Comparison of ENCODE assay signal across 13 cellular contexts in the genomic region with DNA sequence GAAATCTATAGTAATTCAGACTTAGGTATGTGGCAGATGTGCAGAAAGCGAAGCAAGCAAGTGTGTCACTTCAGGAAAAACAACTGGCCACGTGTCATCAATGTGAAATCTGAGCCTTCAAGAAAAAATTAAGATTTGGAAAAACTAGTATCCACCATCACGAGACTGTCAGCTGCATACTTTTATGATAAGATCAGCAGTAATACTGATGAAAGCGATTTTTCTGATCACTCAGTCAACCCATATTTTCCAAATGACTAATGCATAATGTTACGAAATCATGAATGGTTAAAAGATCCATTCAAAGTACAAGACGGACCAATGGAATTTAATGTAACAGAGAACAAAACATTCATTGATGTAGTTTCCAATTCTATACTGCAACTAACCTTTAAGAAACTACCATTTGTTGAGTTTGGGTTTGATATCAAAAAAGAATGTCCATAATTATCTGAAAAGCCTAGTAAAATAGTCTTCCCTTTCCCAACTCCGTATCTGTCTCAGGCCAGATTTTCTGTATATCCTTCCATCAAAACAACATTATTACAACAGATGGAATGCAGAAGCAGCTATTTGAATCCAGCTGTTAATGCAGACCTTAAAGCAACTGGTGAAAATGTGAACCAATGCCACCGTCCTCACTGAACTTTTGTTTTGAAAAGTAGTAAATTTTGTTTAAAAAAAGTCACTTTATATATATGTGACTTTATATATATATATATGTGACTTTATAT. TPM values are rescaled to one million over a fixed set of nuclear protein-coding genes. Genes with fewer than 3 reads are reported as not detected.
DNase-seq lines count a peak whose midpoint lies in the region; ATAC-seq and FAIRE-seq lines count a peak whose summit lies in the region.
"Had no signal": no experiment of that assay in that cellular context is flagged by ENCODE, and none has a peak within 500 bp of the region (broad histone marks: within the 10 kb centered on the region; RNA-seq: fewer than 3 reads in every experiment).

No MANE protein-coding gene starts in this region.

- peak; percentile 79 for FAIRE-seq in endometrium (lab: Jason Lieb, UNC)

- no peak for ATAC-seq in HG03039 (IDR thresholded peaks at IDR 0.05; ENCODE audit: unreplicated experiment)
- no peak for ATAC-seq in GM18858 (IDR thresholded peaks at IDR 0.05; ENCODE audit: unreplicated experiment)
- ATAC-seq: T-cell had no signal

- DNase-seq in AG08396 (ENCODE audit: low spot score) (peak; percentile 62), M059J (ENCODE audit: low read depth) (peak; percentile 78), non-pigmented ciliary epithelial cell (ENCODE audit: low read depth) (peak; percentile 84), DMS114 treated with DMSO at 0.1 percent for 48 hours (lab: John Stamatoyannopoulos, UW; ENCODE audit: unreplicated experiment) (no peak), HUDEP-2 (lab: John Stamatoyannopoulos, UW; ENCODE audit: unreplicated experiment in 76 of 76) (no peak)
- DNase-seq: DMS153; head of caudate nucleus; NCI-H187; stimulated activated CD8-positive, alpha-beta memory T cell treated with anti-CD3 and anti-CD28 coated beads, Interleukin-4, amount 100 ng/mL, for 48 hours; T-cell had no signal

RNA-seq across cellular contexts. Expression of gene BCL2, which starts 17.0 kb away (rescaled TPM):
- total RNA-seq in M059J (2014; rRNA removed; shearing (Covaris generic)): 0.07 TPM in 1 of 2 replicates, not detected in the other

RNA-seq across cellular contexts. Expression of gene KDSR, which starts 30.5 kb away (rescaled TPM):
- total RNA-seq in M059J (2014; rRNA removed; shearing (Covaris generic)): 42.7 and 57.8 TPM in 2 replicates

Comparison
In these comparisons a context has a peak if more than half of its experiments do, and no peak if none do; other contexts are left out.
1. DNase-seq: peak in AG08396 (single experiment), M059J (single experiment) and non-pigmented ciliary epithelial cell (single experiment); none in DMS114 treated with DMSO at 0.1 percent for 48 hours (single experiment) and HUDEP-2 (0 of 76).